ENCODE assay signal across 8 cellular contexts in the genomic region with DNA sequence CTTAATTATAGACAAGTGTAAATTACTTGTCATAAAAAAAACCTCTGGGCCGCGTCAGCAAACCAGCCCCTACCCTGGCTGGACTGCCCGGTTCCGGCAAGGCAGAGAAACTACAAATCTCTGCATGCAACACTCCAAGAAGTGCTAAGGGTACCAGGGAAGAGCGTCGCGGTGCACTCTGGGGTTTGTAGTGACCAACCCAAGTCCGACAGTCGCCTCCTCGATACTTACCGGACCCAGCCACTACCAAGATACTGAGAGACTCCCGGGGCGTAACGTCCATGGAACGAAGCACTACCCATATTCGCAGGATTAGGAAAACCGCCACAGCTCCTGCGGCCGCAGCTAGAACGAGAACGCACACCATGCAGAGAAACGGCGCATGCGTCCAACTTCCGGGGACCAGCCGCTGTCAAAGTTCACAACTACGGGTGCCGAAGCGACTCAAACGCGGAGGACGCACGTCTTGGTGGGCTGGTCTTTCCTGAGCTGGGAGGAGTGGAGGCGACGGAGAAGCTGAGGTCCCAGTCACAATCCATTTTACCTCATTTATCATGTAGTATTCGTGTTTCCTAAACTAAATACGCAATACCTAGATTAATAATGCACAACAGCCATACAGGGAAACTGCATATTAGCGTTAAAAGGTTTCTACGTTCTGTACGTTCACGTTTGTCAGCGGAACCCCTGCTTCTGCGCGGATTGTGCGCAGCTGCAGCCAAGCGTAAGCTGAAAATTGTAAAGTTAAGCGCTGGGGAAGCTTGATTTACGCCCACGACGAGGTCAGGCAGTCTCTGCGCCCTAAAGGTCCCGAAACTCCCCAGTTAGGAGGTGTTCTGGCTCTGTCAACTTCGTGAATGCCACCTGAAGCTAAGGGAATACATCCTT. TPM values are rescaled to one million over a fixed set of nuclear protein-coding genes. Genes with fewer than 3 reads are reported as not detected.
DNase-seq lines count a peak whose midpoint lies in the region; ATAC-seq and TF ChIP-seq lines count a peak whose summit lies in the region.

A gene with protein sequence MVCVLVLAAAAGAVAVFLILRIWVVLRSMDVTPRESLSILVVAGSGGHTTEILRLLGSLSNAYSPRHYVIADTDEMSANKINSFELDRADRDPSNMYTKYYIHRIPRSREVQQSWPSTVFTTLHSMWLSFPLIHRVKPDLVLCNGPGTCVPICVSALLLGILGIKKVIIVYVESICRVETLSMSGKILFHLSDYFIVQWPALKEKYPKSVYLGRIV (minus strand): TSS at position 420 of the 888 bp plus-strand sequence. CDS start 53 bp downstream, at position 367.

- H3K4me3 ChIP-seq in BLaER1 (peak within 1 kb of the TSS; percentile 71), coronary artery (peak within 1 kb of the TSS; percentile 74)

- ATAC-seq in GM19328 (IDR thresholded peaks at IDR 0.05; ENCODE audit: unreplicated experiment) (peak; percentile 96), HG03469 (IDR thresholded peaks at IDR 0.05; ENCODE audit: unreplicated experiment) (peak; percentile 96), left colon (peak; percentile 82)

- no peaks in the 10 kb centered on the region for H3K9me3 ChIP-seq in BLaER1

- H3K4me1 ChIP-seq in BLaER1 = peaks cover 19% of the 10 kb centered on the region

- H3K27me3 ChIP-seq in BLaER1 = no peaks in the 10 kb centered on the region

- peaks cover 19% of the 10 kb centered on the region for H3K4me1 Mint-ChIP-seq in activated CD4-positive, alpha-beta T cell treated with anti-CD3 and anti-CD28 coated beads, Interleukin-2, amount 10 ng/mL, durations not matched to agents 24 days and 14 days

- TF ChIP-seq CTCF in coronary artery (IDR thresholded peaks at IDR 0.05) = no peak

- H3K36me3 ChIP-seq in BLaER1 = no peaks in the 10 kb centered on the region

- H4K20me1 ChIP-seq in BLaER1 = no peaks in the 10 kb centered on the region

- intact Hi-C loops in activated CD4-positive, alpha-beta T cell treated with anti-CD3 and anti-CD28 coated beads, Interleukin-2, amount 10 ng/mL, durations not matched to agents 24 days and 14 days (cut with micrococcal nuclease) = loop anchor here (1.0 to 2.0 kb wide), 2 partner anchors 162 to 654 kb away; a partner anchor contains a TSS
- intact Hi-C loops in left colon (cut with DNase I, micrococcal nuclease) = no loop called here

- peak; percentile 93 to 96 for DNase-seq in NCI-H526 (lab: John Stamatoyannopoulos, UW)
- DNase-seq in activated CD4-positive, alpha-beta T cell treated with anti-CD3 and anti-CD28 coated beads, Interleukin-2, amount 10 ng/mL, durations not matched to agents 24 days and 14 days = peak; percentile 97
- DNase-seq in coronary artery (ENCODE audit: low spot score) = peak; percentile 95
- DNase-seq in left colon = peak; percentile 95
- DNase-seq in stimulated activated CD4-positive, alpha-beta T cell treated with anti-CD3 and anti-CD28 coated beads, Interleukin-1b, Interleukin-23, amount 100 ng/mL, for 4 hours (ENCODE audit: low read depth in 2 of 2) = peak; percentile 85 to 86

- H3K27ac Mint-ChIP-seq in activated CD4-positive, alpha-beta T cell treated with anti-CD3 and anti-CD28 coated beads, Interleukin-2, amount 10 ng/mL, durations not matched to agents 24 days and 14 days = peak within 1 kb of the TSS; percentile 94

- no peaks in the 10 kb centered on the region for H3K9me3 Mint-ChIP-seq in activated CD4-positive, alpha-beta T cell treated with anti-CD3 and anti-CD28 coated beads, Interleukin-2, amount 10 ng/mL, durations not matched to agents 24 days and 14 days

- H3K27ac ChIP-seq in BLaER1 (peak within 1 kb of the TSS; percentile 75), coronary artery (peak within 1 kb of the TSS; percentile 86 to 90)

- H3K36me3 Mint-ChIP-seq in activated CD4-positive, alpha-beta T cell treated with anti-CD3 and anti-CD28 coated beads, Interleukin-2, amount 10 ng/mL, durations not matched to agents 24 days and 14 days (ENCODE audit: low read depth) = no peaks in the 10 kb centered on the region

- H3K9ac ChIP-seq in BLaER1 = peak within 1 kb of the TSS; percentile 76

- peak within 1 kb of the TSS; percentile 87 for H3K4me2 ChIP-seq in BLaER1

- H3K4me3 Mint-ChIP-seq in activated CD4-positive, alpha-beta T cell treated with anti-CD3 and anti-CD28 coated beads, Interleukin-2, amount 10 ng/mL, durations not matched to agents 24 days and 14 days = peak within 1 kb of the TSS; percentile 91

- H3K27me3 Mint-ChIP-seq in activated CD4-positive, alpha-beta T cell treated with anti-CD3 and anti-CD28 coated beads, Interleukin-2, amount 10 ng/mL, durations not matched to agents 24 days and 14 days = no peaks in the 10 kb centered on the region

RNA-seq across cellular contexts. Expression of the gene that starts here (rescaled TPM):
- 1.7 and 2.1 TPM in 2 replicates for total RNA-seq in activated CD4-positive, alpha-beta T cell treated with anti-CD3 and anti-CD28 coated beads, Interleukin-2, amount 10 ng/mL, durations not matched to agents 24 days and 14 days
- 10 to 100 TPM in 1 of 2 donors, 1 to 10 TPM in 1; 9.8 to 13.9 TPM for total RNA-seq in left colon

Comparison
In these comparisons a context has a peak if more than half of its experiments do, and no peak if none do; other contexts are left out.
1. Peak in every context shown above with its lines: DNase-seq, ATAC-seq, H3K4me3 ChIP-seq and H3K27ac ChIP-seq.